ENCODE assay signal across 1 cellular context in the genomic region with DNA sequence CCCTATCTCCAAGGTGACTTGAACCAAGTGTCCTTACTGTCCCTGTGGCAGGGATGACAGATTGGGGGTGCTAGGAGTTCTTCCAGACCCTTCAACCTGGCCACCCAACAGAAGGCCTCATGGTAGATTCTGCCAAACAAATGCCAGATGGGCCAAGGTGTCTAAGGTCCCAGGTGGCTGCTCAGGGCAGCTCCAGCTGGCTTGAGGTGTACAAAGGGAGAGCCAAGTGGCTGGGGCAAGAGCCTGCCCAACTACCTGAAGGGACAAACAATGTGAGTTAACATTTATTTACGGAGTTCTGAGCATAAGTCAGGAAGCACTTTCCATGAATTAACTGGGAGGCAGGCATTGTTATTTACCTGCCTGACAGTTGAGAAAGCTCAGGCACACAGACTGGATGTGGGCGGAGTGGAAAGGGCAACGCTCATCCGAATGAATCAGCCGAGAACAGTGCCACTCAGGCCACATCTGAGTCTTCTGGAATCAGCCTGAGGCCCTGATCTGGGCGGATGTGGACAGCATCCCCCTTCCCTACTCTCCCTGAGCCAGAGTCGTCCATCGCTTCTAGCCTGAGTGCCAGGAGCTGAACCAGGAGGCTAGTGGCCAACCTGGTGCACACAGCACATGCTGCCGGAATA.
TF ChIP-seq lines count a peak whose summit lies in the region.

No MANE protein-coding gene starts in this region.

TF ChIP-seq in HCT116, 20 proteins besides CTCF, POLR2A, EP300 and RAD21:
- no peak for TF ChIP-seq EGR1 (IDR thresholded peaks at IDR 0.05; ENCODE audit: low read depth)
- no peak for TF ChIP-seq ATF3 (IDR thresholded peaks at IDR 0.05)
- no peak for TF ChIP-seq FOSL1 (IDR thresholded peaks at IDR 0.05; ENCODE audit: low read depth)
- no peak for TF ChIP-seq EZH2 (IDR thresholded peaks at IDR 0.05)
- TF ChIP-seq ZFX (IDR thresholded peaks at IDR 0.05): no peak
- TF ChIP-seq SIN3A (IDR thresholded peaks at IDR 0.05; ENCODE audit: low read depth): no peak
- no peak for TF ChIP-seq POLR2AphosphoS5 (IDR thresholded peaks at IDR 0.05; ENCODE audit: low read depth, low read length)
- TF ChIP-seq ZNF274 (IDR thresholded peaks at IDR 0.05; ENCODE audit: low read depth, low read length): no peak
- TF ChIP-seq TCF7L2 (IDR thresholded peaks at IDR 0.05; ENCODE audit: borderline replicate concordance, extremely low read depth, insufficient read depth, insufficient read length): no peak
